In genomic region chr12:57545809-57546437, GRCh38 we compare ENCODE assay signal across 9 cellular contexts. TPM values are rescaled to one million over a fixed set of nuclear protein-coding genes. Genes with fewer than 3 reads are reported as not detected.
DNase-seq lines count a peak whose midpoint lies in the region; ATAC-seq and TF ChIP-seq lines count a peak whose summit lies in the region.
"Had no signal": no experiment of that assay in that cellular context is flagged by ENCODE, and none has a peak within 500 bp of the region (broad histone marks: within the 10 kb centered on the region; RNA-seq: fewer than 3 reads in every experiment).

No MANE protein-coding gene starts in this region.

- H2AFZ ChIP-seq in H9 (ENCODE audit: low read length) (no peak overlapping the region), mesenchymal stem cell (ENCODE audit: low read depth, low read length) (no peak overlapping the region)

- H3K36me3 ChIP-seq in mesenchymal stem cell (ENCODE audit: control insufficient read depth in 1 of 2, insufficient read depth in 2 of 2, low read depth in 1 of 2, low read length in 2 of 2): peaks cover 7 to 38% of the 10 kb centered on the region in 2 experiments

- H2BK120ac ChIP-seq in H9 (ENCODE audit: low read depth, low read length, poor library complexity, severe bottlenecking) (no peak overlapping the region), mesenchymal stem cell (ENCODE audit: low read depth, low read length) (no peak overlapping the region)

- H3K18ac ChIP-seq in H9 (ENCODE audit: insufficient read length, low read depth, low read length): no peak overlapping the region
- H3K18ac ChIP-seq in mesenchymal stem cell (ENCODE audit: low read depth in 1 of 2, low read length in 2 of 2): peak overlapping the region; percentile 18 to 98

- peak overlapping the region; percentile 84 for H3K9ac ChIP-seq in H9 (ENCODE audit: extremely low read depth, insufficient read length, low read length)
- H3K9ac ChIP-seq in mesenchymal stem cell (ENCODE audit: low read length): peak overlapping the region; percentile 92

- no peaks in the 10 kb centered on the region; the same call in 1 of the 2 replicates for H3K27me3 ChIP-seq in H9 (ENCODE audit: insufficient read depth, low read length)
- peaks cover 21 to 25% of the 10 kb centered on the region in 2 experiments for H3K27me3 ChIP-seq in mesenchymal stem cell (ENCODE audit: control insufficient read depth in 1 of 2, insufficient read depth in 1 of 2, low read length in 2 of 2)

- H4K91ac ChIP-seq in H9 (ENCODE audit: insufficient read length, low read depth, low read length): no peak overlapping the region
- peak overlapping the region; percentile 25 for H4K91ac ChIP-seq in mesenchymal stem cell (ENCODE audit: low read length)

- peaks cover 0 to 22% (median 13%) of the 10 kb centered on the region in 3 experiments; a peak in 5 of 7 replicates for H3K36me3 Mint-ChIP-seq in H9 (ENCODE audit: insufficient read depth in 1 of 3, low read depth in 3 of 3)

- H3K23ac ChIP-seq in H9 (ENCODE audit: insufficient read length, low read depth, low read length): no peak overlapping the region
- H3K23ac ChIP-seq in mesenchymal stem cell (ENCODE audit: low read length in 2 of 2): peak overlapping the region in 1 of 2 experiments; percentile 79

- H3K4ac ChIP-seq in H9 (ENCODE audit: low read depth, low read length): no peak overlapping the region
- H3K4ac ChIP-seq in mesenchymal stem cell (ENCODE audit: low read depth in 1 of 2, low read length in 2 of 2): peak overlapping the region; percentile 57 to 93

- no peaks in the 10 kb centered on the region for H3K9me3 Mint-ChIP-seq in H9

- no CpG with 5 or more reads among the region's 15 CpGs for WGBS in H9 (ENCODE audit: extremely low coverage, insufficient read length, low lambda C conversion rate)
- WGBS in mesenchymal stem cell: 76% methylated on average over 15 of the region's 15 CpGs

- H3K79me2 ChIP-seq in H9 (ENCODE audit: insufficient read depth, low read length): no peaks in the 10 kb centered on the region; the same call in 1 of the 2 replicates

- no peak overlapping the region for H2BK15ac ChIP-seq in H9 (ENCODE audit: low read depth, low read length)
- no peak overlapping the region for H2BK15ac ChIP-seq in mesenchymal stem cell (ENCODE audit: low read depth, poor library complexity, severe bottlenecking)

- H3K14ac ChIP-seq in H9 (ENCODE audit: insufficient read depth, low read length): no peak overlapping the region
- peak overlapping the region in 1 of 2 experiments; percentile 98 for H3K14ac ChIP-seq in mesenchymal stem cell (ENCODE audit: low read length in 2 of 2)

- no peak overlapping the region for H2AK5ac ChIP-seq in H9 (ENCODE audit: insufficient read length, low read length)
- peak overlapping the region; percentile 7 for H2AK5ac ChIP-seq in mesenchymal stem cell (ENCODE audit: low read length, severe bottlenecking)

- in situ Hi-C loops in astrocyte of the cerebellum (cut with HindIII; ENCODE audit: low sequenced_read_pairs): no loop called here

- peaks cover 16% of the 10 kb centered on the region for H3K23me2 ChIP-seq in H9 (ENCODE audit: insufficient read length, low read depth, low read length, poor library complexity, severe bottlenecking)

- H3T11ph ChIP-seq in H9 (ENCODE audit: low read length): no peak overlapping the region

- no peak overlapping the region for H3K56ac ChIP-seq in H9 (ENCODE audit: insufficient read length, low read depth, low read length)

- H3K4me1 ChIP-seq in H9 (ENCODE audit: insufficient read depth, low read length) (peaks cover 11% of the 10 kb centered on the region), mesenchymal stem cell (ENCODE audit: control insufficient read depth, insufficient read depth, low read depth, low read length) (peaks cover 20% of the 10 kb centered on the region)

- H3K9me3 ChIP-seq in H9 (ENCODE audit: control insufficient read depth, low read depth, low read length) (no peaks in the 10 kb centered on the region), mesenchymal stem cell (ENCODE audit: control insufficient read depth, low read length) (no peaks in the 10 kb centered on the region)

- H3K79me1 ChIP-seq in H9 (ENCODE audit: insufficient read depth, low read depth, low read length, poor library complexity, severe bottlenecking): peaks cover 14% of the 10 kb centered on the region
- peaks cover 16% of the 10 kb centered on the region for H3K79me1 ChIP-seq in mesenchymal stem cell (replicated peaks; ENCODE audit: low read length, poor library complexity, severe bottlenecking)

- H3K4me3 Mint-ChIP-seq in H9: peak overlapping the region; percentile 98 to 99

- no peak overlapping the region for H4K8ac ChIP-seq in H9 (replicated peaks; ENCODE audit: insufficient read length, low read depth, low read length)
- peak overlapping the region; percentile 32 for H4K8ac ChIP-seq in mesenchymal stem cell (ENCODE audit: low read length)

- H2BK5ac ChIP-seq in H9 (ENCODE audit: insufficient read length, low read length) (no peak overlapping the region), mesenchymal stem cell (ENCODE audit: low read depth, low read length, poor library complexity, severe bottlenecking) (no peak overlapping the region)

- H4K5ac ChIP-seq in H9 (ENCODE audit: insufficient read length, low read depth, low read length): no peak overlapping the region

- H2BK12ac ChIP-seq in H9 (ENCODE audit: insufficient read length, low read depth, low read length) (no peak overlapping the region), mesenchymal stem cell (ENCODE audit: low read length in 2 of 2) (no peak overlapping the region)

- TF ChIP-seq CTCF in 22Rv1 (IDR thresholded peaks at IDR 0.05) (no peak), H9 (conservative IDR thresholded peaks at IDR 0.05) (no peak), astrocyte of the cerebellum (IDR thresholded peaks at IDR 0.05; ENCODE audit: low read depth, low read length, missing control alignments) (no peak)

- H3K27ac Mint-ChIP-seq in H9: peak overlapping the region in 1 of 3 experiments; percentile 51; a peak in 2 of 7 replicates

- H3K27me3 Mint-ChIP-seq in H9 (ENCODE audit: low read depth): peaks cover 22% of the 10 kb centered on the region

- no peak overlapping the region for H2BK20ac ChIP-seq in H9 (ENCODE audit: low read depth, low read length, poor library complexity, severe bottlenecking)

- ATAC-seq in HG03378 (IDR thresholded peaks at IDR 0.05; ENCODE audit: unreplicated experiment) (no peak), GM21360 (IDR thresholded peaks at IDR 0.05; ENCODE audit: unreplicated experiment) (no peak)

- peak overlapping the region; percentile 73 for H3K4me2 ChIP-seq in H9 (ENCODE audit: insufficient read depth, insufficient read length, low read length)
- H3K4me2 ChIP-seq in mesenchymal stem cell (ENCODE audit: low read length, poor library complexity, severe bottlenecking): peak overlapping the region; percentile 87

- DNase-seq in H9 (no peak), astrocyte of the cerebellum (ENCODE audit: low read depth) (no peak), mesenchymal stem cell (peak; percentile 11), DMS153 treated with DMSO at 0.1 percent for 48 hours (lab: John Stamatoyannopoulos, UW; ENCODE audit: unreplicated experiment) (no peak), RPMI8226 (no peak)

- H3K27ac ChIP-seq in 22Rv1 (peak overlapping the region; percentile 64), H9 (ENCODE audit: insufficient read length, low read depth, low read length) (no peak overlapping the region), mesenchymal stem cell (ENCODE audit: low read length, poor library complexity, severe bottlenecking) (no peak overlapping the region)

- H3K4me1 Mint-ChIP-seq in H9: peaks cover 31 to 38% of the 10 kb centered on the region in 2 experiments

- H3K4me3 ChIP-seq in astrocyte of the cerebellum (ENCODE audit: low read depth, low read length) (peak overlapping the region; percentile 94), mesenchymal stem cell (ENCODE audit: insufficient read depth in 1 of 2, low read depth in 1 of 2, low read length in 2 of 2) (peak overlapping the region; percentile 89 to 92)

- no peaks in the 10 kb centered on the region for H4K20me1 ChIP-seq in H9 (ENCODE audit: control insufficient read depth, insufficient read depth, insufficient read length)

RNA-seq across cellular contexts. Expression of gene DCTN2, which starts 1.1 kb away (rescaled TPM):
- 96.6 and 97.7 TPM in 2 replicates for total RNA-seq in H9 (2021)
- 143 TPM for polyA plus RNA-seq in mesenchymal stem cell (2013, experiment 1 of 2)
- polyA plus RNA-seq in mesenchymal stem cell (2013, experiment 2 of 2): 134 TPM

RNA-seq across cellular contexts. Expression of gene KIF5A, which starts 3.9 kb away (rescaled TPM):
- 17.7 and 18.5 TPM in 2 replicates for total RNA-seq in H9 (2021)
- polyA plus RNA-seq in mesenchymal stem cell (2013, experiment 1 of 2): 0.26 TPM
- polyA plus RNA-seq in mesenchymal stem cell (2013, experiment 2 of 2): 0.22 TPM
- total RNA-seq: myocyte had no signal

RNA-seq across cellular contexts. Expression of gene MBD6, which starts 23.3 kb away (rescaled TPM):
- total RNA-seq in H9 (2021): 66.0 and 66.8 TPM in 2 replicates
- 44.2 TPM for polyA plus RNA-seq in mesenchymal stem cell (2013, experiment 1 of 2)
- polyA plus RNA-seq in mesenchymal stem cell (2013, experiment 2 of 2): 40.9 TPM

RNA-seq across cellular contexts. Expression of gene DDIT3, which starts 25.6 kb away (rescaled TPM):
- 12.8 and 14.1 TPM in 2 replicates for total RNA-seq in H9 (2021)
- 43.7 TPM for polyA plus RNA-seq in mesenchymal stem cell (2013, experiment 1 of 2)
- 45.0 TPM for polyA plus RNA-seq in mesenchymal stem cell (2013, experiment 2 of 2)

RNA-seq across cellular contexts. Expression of gene PIP4K2C, which starts 45.1 kb away (rescaled TPM):
- 37.1 and 40.7 TPM in 2 replicates for total RNA-seq in H9 (2021)
- polyA plus RNA-seq in mesenchymal stem cell (2013, experiment 1 of 2): 15.5 TPM
- 15.4 TPM for polyA plus RNA-seq in mesenchymal stem cell (2013, experiment 2 of 2)
